Comparison of ENCODE assay signal across 16 cellular contexts in genomic region chr2:216501854-216502253, GRCh38. TPM values are rescaled to one million over a fixed set of nuclear protein-coding genes. Genes with fewer than 3 reads are reported as not detected.
DNase-seq lines count a peak whose midpoint lies in the region; ATAC-seq, FAIRE-seq and TF ChIP-seq lines count a peak whose summit lies in the region.
"Had no signal": no experiment of that assay in that cellular context is flagged by ENCODE, and none has a peak within 500 bp of the region (broad histone marks: within the 10 kb centered on the region; RNA-seq: fewer than 3 reads in every experiment).

No MANE protein-coding gene starts in this region.

- TF ChIP-seq EP300 in H1 (IDR thresholded peaks at IDR 0.05; ENCODE audit: borderline replicate concordance in 1 of 2, low read depth in 2 of 2, low read length in 2 of 2) (no peak), transverse colon (IDR thresholded peaks at IDR 0.05; ENCODE audit: low read depth) (no peak)

- TF ChIP-seq CTCF in cardiac muscle cell (IDR thresholded peaks at IDR 0.05; ENCODE audit: low read depth, low read length) (no peak), heart right ventricle (IDR thresholded peaks at IDR 0.05) (no peak), PC-9 (conservative IDR thresholded peaks at IDR 0.05) (no peak), H1 (IDR thresholded peaks at IDR 0.05; ENCODE audit: control extremely low read depth in 1 of 3, insufficient read depth in 1 of 3, low read depth in 1 of 3, low read length in 3 of 3) (no peak), transverse colon (IDR thresholded peaks at IDR 0.05) (no peak)

- intact Hi-C loops in heart right ventricle (cut with DNase I) (no loop called here), PC-9 (cut with micrococcal nuclease; ENCODE audit: unreplicated experiment) (no loop called here), transverse colon (cut with DNase I; ENCODE audit: low total_unique reads) (no loop called here)

- H4K5ac ChIP-seq in H1 (ENCODE audit: insufficient read length, low read depth, low read length), result no peak overlapping the region

- no peak overlapping the region for H3K4ac ChIP-seq in H1 (replicated peaks; ENCODE audit: insufficient read length, low read depth, low read length)

- H2AFZ ChIP-seq in PC-9 (no peak overlapping the region), H1 (ENCODE audit: low read length) (no peak overlapping the region)
- H2AFZ ChIP-seq: parathyroid adenoma had no signal

- H4K8ac ChIP-seq in H1 (ENCODE audit: extremely low read depth, insufficient read depth, low read length), result no peak overlapping the region

- no peak overlapping the region for H3K56ac ChIP-seq in H1 (replicated peaks; ENCODE audit: insufficient read length, low read depth, low read length)

- ATAC-seq in heart right ventricle (no peak), HG02642 (IDR thresholded peaks at IDR 0.05; ENCODE audit: poor library complexity, unreplicated experiment) (no peak)
- ATAC-seq: Right ventricle myocardium inferior had no signal

- peaks cover 37% of the 10 kb centered on the region for H3K36me3 ChIP-seq in cardiac muscle cell
- H3K36me3 ChIP-seq in heart right ventricle, result peaks cover 0 to 67% (median 30%) of the 10 kb centered on the region in 9 donors
- peaks cover 56% of the 10 kb centered on the region for H3K36me3 ChIP-seq in PC-9 (ENCODE audit: low read depth)
- H3K36me3 ChIP-seq in H1 (ENCODE audit: control insufficient read depth in 2 of 4, insufficient read depth in 4 of 4, low read length in 3 of 4), result peaks cover 32 to 77% (median 56%) of the 10 kb centered on the region in 4 experiments
- H3K36me3 ChIP-seq in transverse colon, result peaks cover 0 to 34% (median 15%) of the 10 kb centered on the region in 4 donors
- H3K36me3 ChIP-seq in SJCRH30, result peaks cover 64% of the 10 kb centered on the region

- H2BK12ac ChIP-seq in H1 (ENCODE audit: low read depth, low read length), result no peak overlapping the region

- DNase-seq in cardiac muscle cell (ENCODE audit: low read depth in 1 of 2, low spot score in 1 of 2) (no peak), heart right ventricle (no peak), PC-9 (no peak), H1 (ENCODE audit: low read depth in 1 of 2, low spot score in 2 of 2) (no peak), transverse colon (peak; percentile 47), DMS 273 (lab: John Stamatoyannopoulos, UW; ENCODE audit: unreplicated experiment) (no peak), SJCRH30 (no peak)
- DNase-seq: activated CD4-positive, alpha-beta T cell treated with anti-CD3 and anti-CD28 coated beads for 1 hour; Calu3; NCI-H1417; NK-92 treated with Interleukin-12 subunit alpha and Interleukin-12 subunit beta, amount 100 ng/mL, for 24 hours; small intestine; stomach had no signal

- no peak overlapping the region for H2BK5ac ChIP-seq in H1 (ENCODE audit: low read depth, low read length)

- H3K4me1 ChIP-seq in cardiac muscle cell (ENCODE audit: low read depth), result peaks cover 21% of the 10 kb centered on the region
- H3K4me1 ChIP-seq in heart right ventricle, result peaks cover 6 to 46% (median 26%) of the 10 kb centered on the region in 9 donors
- peaks cover 30% of the 10 kb centered on the region for H3K4me1 ChIP-seq in PC-9 (replicated peaks; ENCODE audit: insufficient read depth)
- H3K4me1 ChIP-seq in H1 (replicated peaks in 1 of 4; ENCODE audit: control insufficient read depth in 3 of 4, insufficient read depth in 4 of 4, low read length in 3 of 4), result peaks cover 2 to 12% (median 4%) of the 10 kb centered on the region in 4 experiments; a peak in 6 of 7 replicates
- H3K4me1 ChIP-seq in transverse colon, result peaks cover 15 to 53% (median 40%) of the 10 kb centered on the region in 4 donors
- H3K4me1 ChIP-seq in SJCRH30, result peaks cover 3% of the 10 kb centered on the region; the same call in 1 of the 2 replicates

- H3K27ac ChIP-seq in cardiac muscle cell (peak overlapping the region; percentile 1), heart right ventricle (no peak overlapping the region), PC-9 (no peak overlapping the region), H1 (ENCODE audit: low read depth, low read length) (no peak overlapping the region), transverse colon (peak overlapping the region in 2 of 4 donors; percentile 45 to 85), SJCRH30 (no peak overlapping the region)
- H3K27ac ChIP-seq: parathyroid adenoma, stomach had no signal

- H3K23ac ChIP-seq in H1 (ENCODE audit: insufficient read length), result no peak overlapping the region

- no peak overlapping the region for H4K91ac ChIP-seq in H1 (replicated peaks; ENCODE audit: insufficient read length, low read length)

- H3K9me3 ChIP-seq in cardiac muscle cell (ENCODE audit: low read depth) (no peaks in the 10 kb centered on the region), heart right ventricle (no peaks in the 10 kb centered on the region), PC-9 (ENCODE audit: insufficient read depth, low read depth) (no peaks in the 10 kb centered on the region), H1 (ENCODE audit: insufficient read depth in 2 of 2, low read depth in 1 of 2, low read length in 1 of 2) (no peaks in the 10 kb centered on the region), transverse colon (no peaks in the 10 kb centered on the region), SJCRH30 (replicated peaks) (0 out of 2 replicates have a peak, but pooled peaks cover 4% of the 10 kb centered on the region)
- H3K9me3 ChIP-seq: stomach had no signal

- no peak overlapping the region for H2BK15ac ChIP-seq in H1 (ENCODE audit: low read length)

- peaks cover 10% of the 10 kb centered on the region for H3K23me2 ChIP-seq in H1 (ENCODE audit: low read depth, low read length)

- WGBS in heart right ventricle, 2 donors, result 86 to 91% methylated on average over 8 of the region's 8 CpGs
- WGBS in H1 (ENCODE audit: extremely low coverage in 1 of 2, insufficient coverage in 1 of 2, insufficient read length in 1 of 2, insufficient replicate concordance in 2 of 2, low coverage in 1 of 2, low lambda C conversion rate in 2 of 2, missing lambda C conversion rate in 1 of 2), 2 experiments, result 91% methylated on average over 8 of the region's 8 CpGs; no CpG with 5 or more reads in 1 of the 2 experiments
- 77 to 100% methylated on average over 1 to 8 of the region's 8 CpGs for WGBS in transverse colon (ENCODE audit: low coverage in 1 of 2), 2 donors

- no peak for FAIRE-seq in H1 (lab: Jason Lieb, UNC)
- FAIRE-seq: small intestine had no signal

- H3K4me3 ChIP-seq in cardiac muscle cell (no peak overlapping the region), heart right ventricle (no peak overlapping the region), PC-9 (no peak overlapping the region), H1 (ENCODE audit: extremely low read depth in 1 of 4, insufficient read depth in 2 of 4, low read depth in 3 of 4, low read length in 4 of 4) (no peak overlapping the region), transverse colon (no peak overlapping the region), SJCRH30 (no peak overlapping the region)

- H3K9me2 ChIP-seq in PC-9 (ENCODE audit: insufficient read depth), result no peaks in the 10 kb centered on the region

- peak overlapping the region in 1 of 4 experiments; percentile 18; a peak in 3 of 7 replicates for H3K9ac ChIP-seq in H1 (replicated peaks in 1 of 4; ENCODE audit: extremely low read depth in 1 of 4, low read depth in 3 of 4, low read length in 3 of 4)
- H3K9ac ChIP-seq: parathyroid adenoma had no signal

- H2BK120ac ChIP-seq in H1 (replicated peaks; ENCODE audit: low read depth, low read length), result no peak overlapping the region

- H2BK20ac ChIP-seq in H1 (ENCODE audit: low read length), result no peak overlapping the region

- TF ChIP-seq RAD21 in H1 (IDR thresholded peaks at IDR 0.05 in 1 of 2, conservative IDR thresholded peaks at IDR 0.05 in 1 of 2; ENCODE audit: low read depth in 2 of 2, low read length in 2 of 2), result no peak

- H3K18ac ChIP-seq in H1 (ENCODE audit: extremely low read depth, low read length), result no peak overlapping the region

- 0 out of 2 replicates have a peak, but pooled peaks cover 5% of the 10 kb centered on the region for H3K79me1 ChIP-seq in H1 (ENCODE audit: low read depth, low read length)

- H3K4me2 ChIP-seq in PC-9 (0 out of 2 replicates have a peak overlapping the region, but pooled peaks have one; percentile 2), H1 (ENCODE audit: insufficient read depth in 1 of 2, low read depth in 2 of 2, low read length in 2 of 2) (no peak overlapping the region)

- H4K20me1 ChIP-seq in PC-9 (ENCODE audit: insufficient read depth) (peaks cover 53% of the 10 kb centered on the region), H1 (replicated peaks in 1 of 2; ENCODE audit: control insufficient read depth in 1 of 2, insufficient read depth in 2 of 2, low read length in 2 of 2) (peaks cover 5 to 18% of the 10 kb centered on the region in 2 experiments)

- H2AK5ac ChIP-seq in H1 (ENCODE audit: low read depth, low read length), result no peak overlapping the region

- POLR2A ChIA-PET in PC-9 (lab: Charles Lee; ENCODE audit: unreplicated experiment) (no interaction called here), H1 (lab: Charles Lee; ENCODE audit: partially characterized antibody) (interaction anchor here (0.7 to 7.2 kb wide), 14 partner anchors 8 to 290 kb away, joined by 3 to 65 read pairs (median 4); partner anchors contain the start of gene SMARCAL1)

- H3K27me3 ChIP-seq in cardiac muscle cell (peaks cover 3% of the 10 kb centered on the region), heart right ventricle (no peaks in the 10 kb centered on the region), PC-9 (ENCODE audit: insufficient read depth, low read depth) (no peaks in the 10 kb centered on the region), H1 (replicated peaks in 1 of 4; ENCODE audit: control insufficient read depth in 3 of 4, extremely low read depth in 1 of 4, insufficient read depth in 3 of 4, low read length in 3 of 4) (no peaks in the 10 kb centered on the region), transverse colon (no peaks in the 10 kb centered on the region), SJCRH30 (no peaks in the 10 kb centered on the region; the same call in 1 of the 2 replicates)
- H3K27me3 ChIP-seq: stomach had no signal

- in situ Hi-C loops in transverse colon (cut with MboI; ENCODE audit: low pct_ligation_motif_present in 1 of 4, low pct_unique_long_range_greater_than_20kb in 1 of 4, low sequenced_read_pairs in 3 of 4), result no loop called here

- no TSS peak for BruUV-seq in PC-9 (replicated peaks; lab: Mats Ljungman, UMichigan)

- H3K79me2 ChIP-seq in PC-9 (ENCODE audit: low read depth) (peaks cover 53% of the 10 kb centered on the region), H1 (ENCODE audit: control insufficient read depth in 1 of 2, insufficient read depth in 2 of 2, low read length in 2 of 2) (peaks cover 16 to 47% of the 10 kb centered on the region in 2 experiments)
- H3K79me2 ChIP-seq: parathyroid adenoma had no signal

- TF ChIP-seq POLR2A in H1 (IDR thresholded peaks at IDR 0.05; ENCODE audit: control extremely low read depth in 1 of 2, low read depth in 2 of 2, low read length in 2 of 2) (no peak), transverse colon (IDR thresholded peaks at IDR 0.05) (no peak)

- CTCF ChIA-PET in PC-9 (lab: Charles Lee), result no interaction called here
- CTCF ChIA-PET in H1 (lab: Charles Lee; ENCODE audit: partially characterized antibody), result interaction anchor here (1.2 kb wide), 1 partner anchor 98 kb away, joined by 3 read pairs; no protein-coding TSS in a partner anchor

- H3K14ac ChIP-seq in H1 (ENCODE audit: insufficient read length), result no peak overlapping the region

- peaks cover 79% of the 10 kb centered on the region for H3F3A ChIP-seq in PC-9 (ENCODE audit: insufficient read depth, low read depth)

RNA-seq across cellular contexts. Expression of gene RPL37A, which starts 3.2 kb away (rescaled TPM):
- total RNA-seq in cardiac muscle cell (685 and 1,239 TPM in 2 replicates), heart right ventricle (1,000 to 10,000 TPM; 1,773 to 2,212 (median 2,050) TPM), PC-9 (2021) (2,248 and 2,378 TPM in 2 replicates), transverse colon (1,000 to 10,000 TPM in 1 of 4 donors, 100 to 1,000 TPM in 2, 10 to 100 TPM in 1; 59.1 to 1,456 (median 761) TPM)
- polyA plus RNA-seq in cardiac muscle cell (1,245 and 1,367 TPM in 2 replicates), heart right ventricle (1,000 to 10,000 TPM; 2,109 to 6,100 TPM), H1 (2011; rRNA removed) (1,723 and 1,737 TPM in 2 replicates)
- total RNA-seq in H1 (2021; fragmentation: NEBNext Ultra II Directional; extraction: Animal tissue kit (Norgen Biotek cat#: 25700)), result 3,180 and 3,341 TPM in 2 replicates
- polyA plus RNA-seq in H1 (2011; cell fraction: cytosol; rRNA removed), result 2,977 TPM
- 4,552 TPM for polyA plus RNA-seq in H1 (2011; cell fraction: nucleus; rRNA removed)
- 3,740 to 6,593 TPM (median 5,844 TPM) in 4 replicates for polyA plus RNA-seq in H1 (2012, experiment 1 of 2)
- 4,216 TPM for polyA plus RNA-seq in H1 (2012, experiment 2 of 2)
- polyA plus RNA-seq in H1 (2013, experiment 1 of 2), result 12,293 TPM
- polyA plus RNA-seq in H1 (2013, experiment 2 of 2), result 12,251 TPM
- polyA minus RNA-seq in H1 (2011; rRNA and poly(A)+ RNA removed), result 601 and 656 TPM in 2 replicates
- polyA minus RNA-seq in H1 (2011; cell fraction: cytosol; rRNA and poly(A)+ RNA removed), result 1,160 TPM
- polyA minus RNA-seq in H1 (2011; cell fraction: nucleus; rRNA and poly(A)+ RNA removed), result 777 TPM
- total RNA-seq in SJCRH30 (2014; rRNA removed; shearing (Covaris generic)), result 4,028 and 4,913 TPM in 2 replicates
